Comparison of ENCODE assay signal across 33 cellular contexts in genomic region chr2:142294225-142294624, GRCh38.
"Had no signal": no experiment of that assay in that cellular context is flagged by ENCODE, and none has a peak within 500 bp of the region (broad histone marks: within the 10 kb centered on the region; RNA-seq: fewer than 3 reads in every experiment).

No MANE protein-coding gene starts in this region.

- H3K36me3 ChIP-seq: adrenal gland, ascending aorta, brain microvascular endothelial cell, breast epithelium, cardiac muscle cell had no signal

- H3K4me1 ChIP-seq: adrenal gland, ascending aorta, body of pancreas, breast epithelium had no signal

- H3K27me3 ChIP-seq: adrenal gland, ascending aorta, body of pancreas, brain microvascular endothelial cell, breast epithelium, cardiac muscle cell had no signal

- FAIRE-seq: astrocyte, bronchial epithelial cell had no signal

- H3K4me3 ChIP-seq: adrenal gland, ascending aorta, body of pancreas, breast epithelium, cardiac muscle cell had no signal

- H3K27ac ChIP-seq: adrenal gland, ascending aorta, body of pancreas, brain microvascular endothelial cell, breast epithelium, cardiac muscle cell had no signal

- ATAC-seq: activated naive CD4-positive, alpha-beta T cell treated with anti-CD3 and anti-CD28 coated beads, Interleukin-2, amount 50 U/mL, for 72 hours; activated naive CD8-positive, alpha-beta T cell treated with anti-CD3 and anti-CD28 coated beads, Interleukin-2, amount 50 U/mL, for 24 hours; activated T-cell treated with anti-CD3 and anti-CD28 coated beads, Interleukin-2, amount 50 U/mL, for 4 hours; activated T-cell treated with anti-CD3 and anti-CD28 coated beads, Interleukin-2, amount 50 U/mL, for 72 hours; activated T-helper 17 cell treated with anti-CD3 and anti-CD28 coated beads, Interleukin-2, amount 50 U/mL, for 72 hours; body of pancreas had no signal

- H3K9me3 ChIP-seq: adrenal gland, ascending aorta, body of pancreas, breast epithelium had no signal

- DNase-seq: activated effector memory CD4-positive, alpha-beta T cell treated with anti-CD3 and anti-CD28 coated beads, Interleukin-2, amount 50 U/mL, for 16 hours; activated effector memory CD4-positive, alpha-beta T cell treated with Interleukin-2 at 50 U/mL for 16 hours; activated gamma-delta T cell; activated gamma-delta T cell treated with Interleukin-2 at 50 U/mL for 16 hours; activated naive CD4-positive, alpha-beta T cell; activated naive CD4-positive, alpha-beta T cell treated with anti-CD3 and anti-CD28 coated beads for 36 hours; activated naive CD4-positive, alpha-beta T cell treated with anti-CD3 and anti-CD28 coated beads, Interleukin-2, amount 10 ng/mL, durations not matched to agents 7 days and 5 days; activated naive CD4-positive, alpha-beta T cell treated with anti-CD3 and anti-CD28 coated beads, Interleukin-2, amount 50 U/mL, for 16 hours; activated naive CD4-positive, alpha-beta T cell treated with Interleukin-2 at 50 U/mL for 16 hours; activated naive CD8-positive, alpha-beta T cell treated with anti-CD3 and anti-CD28 coated beads for 36 hours; activated naive CD8-positive, alpha-beta T cell treated with anti-CD3 and anti-CD28 coated beads, Interleukin-2, amount 10 ng/mL, durations not matched to agents 7 days and 5 days; activated naive CD8-positive, alpha-beta T cell treated with anti-CD3 and anti-CD28 coated beads, Interleukin-2, amount 50 U/mL, for 24 hours; activated T-cell treated with anti-CD3 and anti-CD28 coated beads, Interleukin-2, amount 50 U/mL, for 24 hours; activated T-cell treated with anti-CD3 and anti-CD28 coated beads, Interleukin-2, amount 50 U/mL, for 4 hours; activated T-cell treated with anti-CD3 and anti-CD28 coated beads, Interleukin-2, amount 50 U/mL, for 48 hours; activated T-cell treated with anti-CD3 and anti-CD28 coated beads, Interleukin-2, amount 50 U/mL, for 72 hours; adrenal gland; amniotic stem cell; amygdala; anterior cingulate cortex; aorta; body of pancreas; brain microvascular endothelial cell; caudate nucleus; central memory CD4-positive, alpha-beta T cell; cerebellar nuclear complex had no signal
